21 cellular contexts compared by ENCODE assay signal in genomic region chr20:32512047-32512385, GRCh38.
DNase-seq lines count a peak whose midpoint lies in the region; ATAC-seq and TF ChIP-seq lines count a peak whose summit lies in the region.
"Had no signal": no experiment of that assay in that cellular context is flagged by ENCODE, and none has a peak within 500 bp of the region (broad histone marks: within the 10 kb centered on the region; RNA-seq: fewer than 3 reads in every experiment).

No MANE protein-coding gene starts in this region.

- peaks cover 45% of the 10 kb centered on the region for H3K79me1 ChIP-seq in trophoblast cell (ENCODE audit: low read length)

- H3K9me3 Mint-ChIP-seq in activated CD4-positive, alpha-beta T cell treated with anti-CD3 and anti-CD28 coated beads, Interleukin-2, amount 10 ng/mL, durations not matched to agents 7 days and 5 days = no peaks in the 10 kb centered on the region
- H3K9me3 Mint-ChIP-seq in T-cell = no peaks in the 10 kb centered on the region
- H3K9me3 Mint-ChIP-seq in effector memory CD8-positive, alpha-beta T cell = no peaks in the 10 kb centered on the region
- H3K9me3 Mint-ChIP-seq: nephron progenitor cell had no signal

- H4K12ac ChIP-seq in trophoblast cell (ENCODE audit: low read depth, low read length) = no peak overlapping the region

- peak overlapping the region; percentile 96 for H2BK5ac ChIP-seq in trophoblast cell (ENCODE audit: low read depth, low read length, poor library complexity)

- POLR2A ChIA-PET in activated CD4-positive, alpha-beta T cell treated with anti-CD3 and anti-CD28 coated beads, Interleukin-2, amount 10 ng/mL, durations not matched to agents 7 days and 5 days (lab: Charles Lee) = no interaction called here
- POLR2A ChIA-PET in T-cell (lab: Charles Lee) = no interaction called here

- H3K36me3 ChIP-seq in trophoblast cell (ENCODE audit: control insufficient read depth in 1 of 2, insufficient read depth in 2 of 2, low read length in 2 of 2) = no peaks in the 10 kb centered on the region
- H3K36me3 ChIP-seq in mammary epithelial cell (ENCODE audit: insufficient read depth, low read length) = no peaks in the 10 kb centered on the region
- H3K36me3 ChIP-seq: adrenal gland, BE2C, esophagus muscularis mucosa, thoracic aorta had no signal

- WGBS in trophoblast cell (ENCODE audit: extremely low coverage, insufficient coverage, insufficient read length) = no CpG with 5 or more reads among the region's 3 CpGs
- 83% methylated on average over 3 of the region's 3 CpGs for WGBS in mammary epithelial cell (ENCODE audit: low coverage, missing lambda C conversion rate)

- BruUV-seq in mammary epithelial cell (replicated peaks; lab: Mats Ljungman, UMichigan) = no TSS peak

- peak overlapping the region; percentile 59 for H2BK12ac ChIP-seq in trophoblast cell (ENCODE audit: low read length)

- no peak overlapping the region for H3K14ac ChIP-seq in trophoblast cell (ENCODE audit: low read length)

- no peak overlapping the region for H3K4me3 ChIP-seq in trophoblast cell (ENCODE audit: low read depth, low read length)
- no peak overlapping the region for H3K4me3 ChIP-seq in mammary epithelial cell (replicated peaks in 1 of 3; ENCODE audit: insufficient read depth in 1 of 3, low read depth in 2 of 3, low read length in 3 of 3)
- H3K4me3 ChIP-seq: adrenal gland, esophagus muscularis mucosa, lung, psoas muscle, SK-N-MC, smooth muscle cell, thoracic aorta had no signal

- in situ Hi-C loops in mammary epithelial cell (cut with MboI; ENCODE audit: low sequenced_read_pairs in 2 of 2) = no loop called here

- H3K18ac ChIP-seq in trophoblast cell (ENCODE audit: low read length) = no peak overlapping the region

- no peak overlapping the region for H3K4ac ChIP-seq in trophoblast cell (ENCODE audit: low read depth, low read length)

- CTCF ChIA-PET in activated CD4-positive, alpha-beta T cell treated with anti-CD3 and anti-CD28 coated beads, Interleukin-2, amount 10 ng/mL, durations not matched to agents 7 days and 5 days (lab: Charles Lee) = interaction anchor here (1.2 kb wide), 1 partner anchor 141 kb away, joined by 3 read pairs; no protein-coding TSS in a partner anchor
- CTCF ChIA-PET in T-cell (lab: Charles Lee) = no interaction called here
- CTCF ChIA-PET in mammary epithelial cell (lab: Charles Lee; ENCODE audit: low non-redundant PET) = no interaction called here

- H3K4me1 Mint-ChIP-seq in activated CD4-positive, alpha-beta T cell treated with anti-CD3 and anti-CD28 coated beads, Interleukin-2, amount 10 ng/mL, durations not matched to agents 7 days and 5 days = peaks cover 84% of the 10 kb centered on the region
- H3K4me1 Mint-ChIP-seq in T-cell = peaks cover 92 to 95% (median 93%) of the 10 kb centered on the region in 3 donors
- peaks cover 41 to 62% of the 10 kb centered on the region in 2 donors for H3K4me1 Mint-ChIP-seq in effector memory CD8-positive, alpha-beta T cell (ENCODE audit: low read depth in 2 of 2)

- H3K9me3 ChIP-seq in trophoblast cell (ENCODE audit: insufficient read depth, low read depth, low read length) = no peaks in the 10 kb centered on the region
- no peaks in the 10 kb centered on the region for H3K9me3 ChIP-seq in mammary epithelial cell (replicated peaks; ENCODE audit: insufficient read depth, low read length)
- H3K9me3 ChIP-seq: adrenal gland, BE2C, esophagus muscularis mucosa, psoas muscle, thoracic aorta had no signal

- no peak overlapping the region for H3K23ac ChIP-seq in trophoblast cell (ENCODE audit: low read length)

- no peaks in the 10 kb centered on the region for H4K20me1 ChIP-seq in mammary epithelial cell (ENCODE audit: insufficient read depth, low read length)

- dilution Hi-C loops in mammary epithelial cell (cut with HindIII; ENCODE audit: low sequenced_read_pairs) = no loop called here

- H3K27ac Mint-ChIP-seq in activated CD4-positive, alpha-beta T cell treated with anti-CD3 and anti-CD28 coated beads, Interleukin-2, amount 10 ng/mL, durations not matched to agents 7 days and 5 days = peak overlapping the region; percentile 86
- H3K27ac Mint-ChIP-seq in T-cell = peak overlapping the region; percentile 93 to 98
- H3K27ac Mint-ChIP-seq in effector memory CD8-positive, alpha-beta T cell = peak overlapping the region; percentile 84 to 96

- H2AFZ ChIP-seq in trophoblast cell (ENCODE audit: insufficient read depth, low read length, poor library complexity) = no peak overlapping the region
- no peak overlapping the region for H2AFZ ChIP-seq in mammary epithelial cell (ENCODE audit: low read depth, low read length)

- peak overlapping the region; percentile 68 for H3K4me3 Mint-ChIP-seq in activated CD4-positive, alpha-beta T cell treated with anti-CD3 and anti-CD28 coated beads, Interleukin-2, amount 10 ng/mL, durations not matched to agents 7 days and 5 days
- peak overlapping the region; percentile 80 to 93 (median 84) for H3K4me3 Mint-ChIP-seq in T-cell
- peak overlapping the region; percentile 18 to 79 for H3K4me3 Mint-ChIP-seq in effector memory CD8-positive, alpha-beta T cell
- H3K4me3 Mint-ChIP-seq: nephron progenitor cell had no signal

- peak overlapping the region; percentile 93 for H4K91ac ChIP-seq in trophoblast cell (ENCODE audit: low read depth, low read length)

- peak overlapping the region; percentile 92 for H3K27ac ChIP-seq in trophoblast cell (ENCODE audit: low read depth, low read length)
- H3K27ac ChIP-seq in mammary epithelial cell (ENCODE audit: insufficient read depth, low read depth, low read length) = no peak overlapping the region
- H3K27ac ChIP-seq: esophagus muscularis mucosa, psoas muscle, SK-N-MC, thoracic aorta had no signal

- no peak overlapping the region for H2AK5ac ChIP-seq in trophoblast cell (ENCODE audit: low read length)

- H4K8ac ChIP-seq in trophoblast cell (ENCODE audit: low read depth, low read length) = no peak overlapping the region

- H3K36me3 Mint-ChIP-seq in activated CD4-positive, alpha-beta T cell treated with anti-CD3 and anti-CD28 coated beads, Interleukin-2, amount 10 ng/mL, durations not matched to agents 7 days and 5 days (ENCODE audit: low read depth) = peaks cover 59% of the 10 kb centered on the region
- peaks cover 52% of the 10 kb centered on the region for H3K36me3 Mint-ChIP-seq in T-cell
- peaks cover 20% of the 10 kb centered on the region for H3K36me3 Mint-ChIP-seq in effector memory CD8-positive, alpha-beta T cell (ENCODE audit: insufficient read depth)

- H3K27me3 Mint-ChIP-seq in activated CD4-positive, alpha-beta T cell treated with anti-CD3 and anti-CD28 coated beads, Interleukin-2, amount 10 ng/mL, durations not matched to agents 7 days and 5 days = no peaks in the 10 kb centered on the region
- H3K27me3 Mint-ChIP-seq in T-cell = no peaks in the 10 kb centered on the region
- H3K27me3 Mint-ChIP-seq in effector memory CD8-positive, alpha-beta T cell = no peaks in the 10 kb centered on the region

- no peak for ATAC-seq in T-cell (replicated peaks in 1 of 4)
- ATAC-seq in effector memory CD8-positive, alpha-beta T cell (replicated peaks) = no peak
- ATAC-seq: psoas muscle had no signal

- H3K4me1 ChIP-seq in trophoblast cell (ENCODE audit: control insufficient read depth in 1 of 2, insufficient read depth in 2 of 2, low read length in 2 of 2) = peaks cover 42 to 52% of the 10 kb centered on the region in 2 experiments
- peaks cover 9% of the 10 kb centered on the region for H3K4me1 ChIP-seq in mammary epithelial cell (ENCODE audit: insufficient read depth, low read length)
- H3K4me1 ChIP-seq: psoas muscle had no signal

- intact Hi-C loops in mammary epithelial cell (cut with micrococcal nuclease) = no loop called here

- peaks cover 7% of the 10 kb centered on the region for H3K79me2 ChIP-seq in trophoblast cell (ENCODE audit: control insufficient read depth, insufficient read depth, low read length, poor library complexity)
- H3K79me2 ChIP-seq in mammary epithelial cell (ENCODE audit: insufficient read depth, low read length) = no peaks in the 10 kb centered on the region

- peak overlapping the region; percentile 75 for H2BK120ac ChIP-seq in trophoblast cell (ENCODE audit: insufficient read depth, low read length, poor library complexity)

- H3K27me3 ChIP-seq in trophoblast cell (ENCODE audit: insufficient read depth, low read length) = no peaks in the 10 kb centered on the region
- no peaks in the 10 kb centered on the region for H3K27me3 ChIP-seq in mammary epithelial cell (ENCODE audit: insufficient read depth, low read length)
- H3K27me3 ChIP-seq: adrenal gland, BE2C, esophagus muscularis mucosa had no signal

- no peak for TF ChIP-seq CTCF in mammary epithelial cell (conservative IDR thresholded peaks at IDR 0.05 in 1 of 2, IDR thresholded peaks at IDR 0.05 in 1 of 2; ENCODE audit: extremely low read depth in 1 of 2, insufficient read depth in 1 of 2, low read depth in 1 of 2, low read length in 2 of 2)

- H3K9ac ChIP-seq in trophoblast cell (ENCODE audit: low read length) (no peak overlapping the region), mammary epithelial cell (ENCODE audit: insufficient read depth, low read length) (no peak overlapping the region)

- H3K4me2 ChIP-seq in trophoblast cell (ENCODE audit: low read length) = no peak overlapping the region
- H3K4me2 ChIP-seq in mammary epithelial cell (ENCODE audit: insufficient read depth, low read depth, low read length) = no peak overlapping the region
- H3K4me2 ChIP-seq: smooth muscle cell had no signal

- no peak for DNase-seq in activated CD4-positive, alpha-beta T cell treated with anti-CD3 and anti-CD28 coated beads, Interleukin-2, amount 10 ng/mL, durations not matched to agents 7 days and 5 days
- no peak for DNase-seq in activated CD4-positive, alpha-beta T cell treated with anti-CD3 and anti-CD28 coated beads, Interleukin-2, amount 50 U/mL, for 1 hour
- DNase-seq in T-cell (no peak), trophoblast cell (no peak), mammary epithelial cell (no peak), amniotic stem cell (lab: John Stamatoyannopoulos, UW) (no peak), dedifferentiated amniotic fluid mesenchymal stem cell (ENCODE audit: extremely low spot score) (no peak)
- no peak for DNase-seq in effector memory CD8-positive, alpha-beta T cell
- DNase-seq: activated CD8-positive, alpha-beta memory T cell treated with anti-CD3 and anti-CD28 coated beads, Interleukin-2, amount 50 U/mL, for 48 hours; adrenal gland; BE2C; NCI-H1436 treated with DMSO at 0.1 percent for 48 hours; NCI-H748 treated with DMSO at 0.1 percent for 48 hours; nephron progenitor cell; psoas muscle; stimulated activated CD4-positive, alpha-beta T cell treated with anti-CD3 and anti-CD28 coated beads, Interleukin-4, amount 100 ng/mL, for 4 hours had no signal
